1 cellular context compared by ENCODE assay signal in genomic region chr14:61103541-61104339, GRCh38.
TF ChIP-seq lines count a peak whose summit lies in the region.

No MANE protein-coding gene starts in this region.

TF ChIP-seq in K562, 482 proteins besides CTCF, POLR2A, EP300 and RAD21 (continued from another document and continues in another):
- peak; percentile 32 for TF ChIP-seq EP400 (IDR thresholded peaks at IDR 0.05)
- no peak for TF ChIP-seq ESRRB (CRISPR knock-in tag; IDR thresholded peaks at IDR 0.05; ENCODE audit: borderline replicate concordance)
- TF ChIP-seq HCFC1 (IDR thresholded peaks at IDR 0.05; ENCODE audit: low read depth, low read length), result no peak
- TF ChIP-seq SMARCC2 (IDR thresholded peaks at IDR 0.05; ENCODE audit: low read depth), result peak; percentile 49; the same call in 1 of the 2 replicates
- TF ChIP-seq ATF7 (IDR thresholded peaks at IDR 0.05), result peak; percentile 69
- TF ChIP-seq MTA1 (IDR thresholded peaks at IDR 0.05; ENCODE audit: borderline replicate concordance), result no peak
- no peak for TF ChIP-seq XRCC3 (IDR thresholded peaks at IDR 0.05)
- no peak for TF ChIP-seq CAMTA2 (CRISPR knock-in tag; conservative IDR thresholded peaks at IDR 0.05)
- TF ChIP-seq ARID4B (CRISPR knock-in tag; IDR thresholded peaks at IDR 0.05), result no peak
- TF ChIP-seq MAFG (tag; conservative IDR thresholded peaks at IDR 0.05), result peak; percentile 73
- TF ChIP-seq BACH1 (tag; IDR thresholded peaks at IDR 0.05), result peak; percentile 32; the same call in 1 of the 2 replicates
- TF ChIP-seq ARID1B (IDR thresholded peaks at IDR 0.05), result peak; percentile 82
- no peak for TF ChIP-seq MLLT1 (IDR thresholded peaks at IDR 0.05)
- peak; percentile 81 to 90; a peak in 3 of 4 replicates for TF ChIP-seq TEAD1 (CRISPR knock-in tag; IDR thresholded peaks at IDR 0.05)
- TF ChIP-seq ZNF217 (CRISPR knock-in tag; IDR thresholded peaks at IDR 0.05), result no peak
- peak; percentile 86 for TF ChIP-seq SMARCE1 (IDR thresholded peaks at IDR 0.05)
- peak; percentile 59; the same call in 1 of the 2 replicates for TF ChIP-seq MAFK (IDR thresholded peaks at IDR 0.05; ENCODE audit: low read length)
- TF ChIP-seq ZFP1 (CRISPR knock-in tag; IDR thresholded peaks at IDR 0.05), result no peak
- peak in 1 of 2 experiments; percentile 28 for TF ChIP-seq AFF1 (IDR thresholded peaks at IDR 0.05; ENCODE audit: low read depth in 1 of 2, partially characterized antibody in 2 of 2)
- peak; percentile 36; the same call in 1 of the 2 replicates for TF ChIP-seq LEF1 (IDR thresholded peaks at IDR 0.05)
- TF ChIP-seq FOXK2 (conservative IDR thresholded peaks at IDR 0.05 in 1 of 2, IDR thresholded peaks at IDR 0.05 in 1 of 2; ENCODE audit: low read depth in 2 of 2), result peak in 1 of 2 experiments; percentile 77; a peak in 2 of 4 replicates
- peak; percentile 26; the same call in 1 of the 2 replicates for TF ChIP-seq GATAD2B (IDR thresholded peaks at IDR 0.05; ENCODE audit: borderline replicate concordance)
- TF ChIP-seq CXXC5 (CRISPR knock-in tag; IDR thresholded peaks at IDR 0.05), result no peak
- TF ChIP-seq ZNF696 (CRISPR knock-in tag; conservative IDR thresholded peaks at IDR 0.05), result no peak
- TF ChIP-seq NCOR1 (IDR thresholded peaks at IDR 0.05), result peak; percentile 38; the same call in 1 of the 2 replicates
- no peak for TF ChIP-seq ZNF444 (CRISPR knock-in tag; IDR thresholded peaks at IDR 0.05)
- TF ChIP-seq NFE2 (IDR thresholded peaks at IDR 0.05; ENCODE audit: low read depth), result peak; percentile 78
- no peak for TF ChIP-seq DEAF1 (CRISPR knock-in tag; IDR thresholded peaks at IDR 0.05)
- no peak for TF ChIP-seq NONO (IDR thresholded peaks at IDR 0.05; ENCODE audit: low read depth in 2 of 2, low read length in 1 of 2)
- peak; percentile 69 for TF ChIP-seq ZNF316 (IDR thresholded peaks at IDR 0.05)
- 0 out of 2 replicates have a peak, but pooled peaks have one; percentile 10 for TF ChIP-seq ZNF407 (IDR thresholded peaks at IDR 0.05; ENCODE audit: low read depth)
- TF ChIP-seq ZNF175 (CRISPR knock-in tag; IDR thresholded peaks at IDR 0.05; ENCODE audit: low read depth), result peak; percentile 22; the same call in 1 of the 2 replicates
- peak; percentile 76 for TF ChIP-seq TEAD2 (tag; IDR thresholded peaks at IDR 0.05)
- no peak for TF ChIP-seq E2F1 (CRISPR knock-in tag; IDR thresholded peaks at IDR 0.05)
- no peak for TF ChIP-seq CHD1 (IDR thresholded peaks at IDR 0.05; ENCODE audit: low read length)
- peak; percentile 27; the same call in 1 of the 2 replicates for TF ChIP-seq GTF2E2 (tag; IDR thresholded peaks at IDR 0.05)
- peak; percentile 94 for TF ChIP-seq ATF3 (IDR thresholded peaks at IDR 0.05)
- no peak for TF ChIP-seq ATF3 (CRISPR knock-in tag; conservative IDR thresholded peaks at IDR 0.05)
